In genomic region chr19:29714953-29715694, GRCh38 we compare ENCODE assay signal across 1 cellular context.
TF ChIP-seq lines count a peak whose summit lies in the region.

Gene C19orf12, minus strand, starts transcription at chr19:29715261. Its CDS starts 6,848 bp downstream, at chr19:29708413.

TF ChIP-seq in WTC11, 78 proteins besides CTCF, POLR2A, EP300 and RAD21 (continued from another document):
- TF ChIP-seq HMGXB4 (CRISPR knock-in tag; IDR thresholded peaks at IDR 0.05) (no peak), GRHL2 (CRISPR knock-in tag; IDR thresholded peaks at IDR 0.05; ENCODE audit: insufficient replicate concordance, severe bottlenecking) (no peak), ZNF317 (CRISPR knock-in tag; IDR thresholded peaks at IDR 0.05; ENCODE audit: borderline replicate concordance, low read depth) (no peak), MYBL2 (CRISPR knock-in tag; IDR thresholded peaks at IDR 0.05) (no peak), SP1 (CRISPR knock-in tag; conservative IDR thresholded peaks at IDR 0.05) (peak; percentile 35; the same call in 1 of the 2 replicates)
TF ChIP-seq in WTC11: peak in this region for 5.
